Comparison of ENCODE assay signal across 13 cellular contexts in genomic region chr5:111229871-111230812, GRCh38. TPM values are rescaled to one million over a fixed set of nuclear protein-coding genes. Genes with fewer than 3 reads are reported as not detected.
DNase-seq lines count a peak whose midpoint lies in the region; ATAC-seq, FAIRE-seq and TF ChIP-seq lines count a peak whose summit lies in the region.
"Had no signal": no experiment of that assay in that cellular context is flagged by ENCODE, and none has a peak within 500 bp of the region (broad histone marks: within the 10 kb centered on the region; RNA-seq: fewer than 3 reads in every experiment).

No MANE protein-coding gene starts in this region.

- no peak overlapping the region for H3K27ac ChIP-seq in kidney (ENCODE audit: low read depth in 2 of 2, low read length in 2 of 2)
- H3K27ac ChIP-seq: epithelial cell of prostate, psoas muscle, SK-N-MC had no signal

- FAIRE-seq in kidney (lab: Jason Lieb, UNC), result peak; percentile 35

- no peaks in the 10 kb centered on the region for H3K4me1 ChIP-seq in kidney (ENCODE audit: control insufficient read depth in 1 of 2, insufficient read depth in 1 of 2, low read depth in 1 of 2, low read length in 2 of 2)
- H3K4me1 ChIP-seq: psoas muscle had no signal

- no peaks in the 10 kb centered on the region for H3K36me3 ChIP-seq in kidney (ENCODE audit: control insufficient read depth in 1 of 2, insufficient read depth in 2 of 2, low read length in 2 of 2)

- H3K9ac ChIP-seq in kidney (ENCODE audit: low read length in 2 of 2), result no peak overlapping the region

- ATAC-seq in GM18858 (IDR thresholded peaks at IDR 0.05; ENCODE audit: unreplicated experiment) (peak; percentile 23), GM21619 (IDR thresholded peaks at IDR 0.05; ENCODE audit: unreplicated experiment) (peak; percentile 31)
- ATAC-seq: left colon, psoas muscle had no signal

- peaks cover 0 to 2% of the 10 kb centered on the region in 2 donors for H3K9me3 ChIP-seq in kidney (ENCODE audit: control insufficient read depth in 1 of 2, low read length in 2 of 2)
- H3K9me3 ChIP-seq: psoas muscle had no signal

- DNase-seq in Jurkat, Clone E6-1 (ENCODE audit: low read depth, low spot score), result peak; percentile 96
- DNase-seq in kidney, result no peak
- no peak for DNase-seq in DMS114 treated with DMSO at 0.1 percent for 48 hours (lab: John Stamatoyannopoulos, UW; ENCODE audit: unreplicated experiment)
- DNase-seq in occipital lobe (lab: John Stamatoyannopoulos, UW), result no peak
- no peak for DNase-seq in stimulated activated CD4-positive, alpha-beta T cell treated with anti-CD3 and anti-CD28 coated beads, Interleukin-12 subunit alpha, Interleukin-12 subunit beta, amount 100 ng/mL, for 4 hours
- DNase-seq in C1 segment of cervical spinal cord (lab: John Stamatoyannopoulos, UW), result no peak
- DNase-seq: left colon, NCI-H1105 treated with DMSO at 0.1 percent for 48 hours, psoas muscle had no signal

- TF ChIP-seq CTCF in kidney (IDR thresholded peaks at IDR 0.05; ENCODE audit: borderline replicate concordance, extremely low read depth, insufficient read depth), result no peak

- intact Hi-C loops in kidney (cut with DNase I), result no loop called here

- H3K4me3 ChIP-seq in Jurkat, Clone E6-1 (ENCODE audit: low read length), result peak overlapping the region; percentile 42
- no peak overlapping the region for H3K4me3 ChIP-seq in kidney (ENCODE audit: low read length in 2 of 2)
- H3K4me3 ChIP-seq: psoas muscle, SK-N-MC had no signal

RNA-seq across cellular contexts. Expression of gene CAMK4, which starts 6.0 kb away (rescaled TPM):
- polyA plus RNA-seq in Jurkat, Clone E6-1 (2012; ENCODE audit: insufficient read depth, insufficient read length), result 15.3 TPM
- total RNA-seq in kidney (4.7 TPM), occipital lobe (130 TPM)
- 0.37 TPM for polyA plus RNA-seq in kidney (ENCODE audit: insufficient read depth, low read depth, low replicate concordance)

Comparison
In these comparisons a context has a peak if more than half of its experiments do, and no peak if none do; other contexts are left out.
1. RNA of gene CAMK4, which starts 6.0 kb away (total RNA-seq): 130 TPM in occipital lobe (single experiment); 4.7 TPM in kidney (single experiment); every median in the first group is over 10 times any median in the second.